In genomic region chr2:71313-72035, GRCh38 we compare ENCODE assay signal across 24 cellular contexts. TPM values are rescaled to one million over a fixed set of nuclear protein-coding genes. Genes with fewer than 3 reads are reported as not detected.
"Had no signal": no experiment of that assay in that cellular context is flagged by ENCODE, and none has a peak within 500 bp of the region (broad histone marks: within the 10 kb centered on the region; RNA-seq: fewer than 3 reads in every experiment).

No MANE protein-coding gene starts in this region.

- H3K4me2 ChIP-seq: neural progenitor cell had no signal

- H3K9me3 Mint-ChIP-seq: activated CD4-positive, alpha-beta memory T cell treated with anti-CD3 and anti-CD28 coated beads, Interleukin-2, amount 10 ng/mL, durations not matched to agents 7 days and 5 days; T-helper 1 cell treated with Interleukin-12 subunit alpha and Interleukin-12 subunit beta and Interleukin-4 antibody, amounts not matched to agents 30 μg/mL and 1 μg/mL, for 36 hours had no signal

- H3K36me3 Mint-ChIP-seq: naive B cell; neural progenitor cell; stimulated activated naive B cell treated with anti-CD40 and anti-IgM and Interleukin-4, amounts not matched to agents 10 μg/mL and 1 μg/mL and 100 μg/mL, for 72 hours had no signal

- H3K9me3 ChIP-seq: colonic mucosa, gastroesophageal sphincter had no signal

- H3K4me1 ChIP-seq: gastroesophageal sphincter, heart right ventricle, neural progenitor cell had no signal

- H3K4me3 ChIP-seq: cardiac muscle cell, colonic mucosa, gastroesophageal sphincter, heart right ventricle, lung, neural progenitor cell had no signal

- H3K4me3 Mint-ChIP-seq: activated CD4-positive, alpha-beta memory T cell treated with anti-CD3 and anti-CD28 coated beads, Interleukin-2, amount 10 ng/mL, durations not matched to agents 7 days and 5 days; activated CD4-positive, alpha-beta T cell treated with anti-CD3 and anti-CD28 coated beads for 36 hours; activated T-cell treated with anti-CD3 and anti-CD28 coated beads, Interleukin-2, amount 50 U/mL, for 4 hours; naive B cell; neural progenitor cell; stimulated activated naive B cell treated with anti-CD40 and anti-IgM and Interleukin-4, amounts not matched to agents 10 μg/mL and 1 μg/mL and 100 μg/mL, for 72 hours; T-helper 1 cell treated with Interleukin-12 subunit alpha and Interleukin-12 subunit beta and Interleukin-4 antibody, amounts not matched to agents 30 μg/mL and 1 μg/mL, for 36 hours had no signal

- H3K9ac ChIP-seq: neural progenitor cell had no signal

- H3K27me3 ChIP-seq: cardiac muscle cell, colonic mucosa, gastroesophageal sphincter, neural progenitor cell had no signal

- DNase-seq: activated CD4-positive, alpha-beta memory T cell treated with anti-CD3 and anti-CD28 coated beads, Interleukin-2, amount 10 ng/mL, durations not matched to agents 7 days and 5 days; activated CD4-positive, alpha-beta T cell treated with anti-CD3 and anti-CD28 coated beads for 36 hours; activated effector memory CD4-positive, alpha-beta T cell treated with Interleukin-2 at 50 U/mL for 16 hours; activated naive CD4-positive, alpha-beta T cell treated with anti-CD3 and anti-CD28 coated beads, Interleukin-2, amount 50 U/mL, for 16 hours; activated T-cell treated with anti-CD3 and anti-CD28 coated beads, Interleukin-2, amount 50 U/mL, for 4 hours; colonic mucosa; effector CD4-positive, alpha-beta T cell; heart right ventricle; naive B cell; retina; stimulated activated CD4-positive, alpha-beta T cell treated with anti-CD3 and anti-CD28 coated beads, Interleukin-15, amount 100 ng/mL, for 24 hours; stimulated activated CD4-positive, alpha-beta T cell treated with anti-CD3 and anti-CD28 coated beads, Interleukin-4, amount 100 ng/mL, for 1 hour; stimulated activated naive B cell treated with anti-CD40 and anti-IgM and Interleukin-4, amounts not matched to agents 10 μg/mL and 1 μg/mL and 100 μg/mL, for 72 hours; substantia nigra; trophoblast cell had no signal

- H2AFZ ChIP-seq: neural progenitor cell had no signal

- FAIRE-seq: astrocyte, endothelial cell of umbilical vein had no signal

- H3K27ac Mint-ChIP-seq: activated CD4-positive, alpha-beta memory T cell treated with anti-CD3 and anti-CD28 coated beads, Interleukin-2, amount 10 ng/mL, durations not matched to agents 7 days and 5 days; activated CD4-positive, alpha-beta T cell treated with anti-CD3 and anti-CD28 coated beads for 36 hours; naive B cell; neural progenitor cell; stimulated activated naive B cell treated with anti-CD40 and anti-IgM and Interleukin-4, amounts not matched to agents 10 μg/mL and 1 μg/mL and 100 μg/mL, for 72 hours; T-helper 1 cell treated with Interleukin-12 subunit alpha and Interleukin-12 subunit beta and Interleukin-4 antibody, amounts not matched to agents 30 μg/mL and 1 μg/mL, for 36 hours had no signal

- H3K27ac ChIP-seq: cardiac muscle cell, colonic mucosa, gastroesophageal sphincter, heart right ventricle, neural progenitor cell had no signal

- H3K27me3 Mint-ChIP-seq: activated CD4-positive, alpha-beta memory T cell treated with anti-CD3 and anti-CD28 coated beads, Interleukin-2, amount 10 ng/mL, durations not matched to agents 7 days and 5 days had no signal

- ATAC-seq: activated CD4-positive, alpha-beta T cell treated with anti-CD3 and anti-CD28 coated beads for 36 hours; activated T-cell treated with anti-CD3 and anti-CD28 coated beads, Interleukin-2, amount 50 U/mL, for 4 hours; gastroesophageal sphincter; heart right ventricle; SK-N-SH treated with all-trans-retinoic acid at 6 μM for 48 hours; stimulated activated naive B cell treated with anti-CD40 and anti-IgM and Interleukin-4, amounts not matched to agents 10 μg/mL and 1 μg/mL and 100 μg/mL, for 72 hours had no signal

- H3K4me1 Mint-ChIP-seq: activated CD4-positive, alpha-beta memory T cell treated with anti-CD3 and anti-CD28 coated beads, Interleukin-2, amount 10 ng/mL, durations not matched to agents 7 days and 5 days; activated CD4-positive, alpha-beta T cell treated with anti-CD3 and anti-CD28 coated beads for 36 hours; naive B cell; stimulated activated naive B cell treated with anti-CD40 and anti-IgM and Interleukin-4, amounts not matched to agents 10 μg/mL and 1 μg/mL and 100 μg/mL, for 72 hours had no signal

- H3K36me3 ChIP-seq: cardiac muscle cell, colonic mucosa, gastroesophageal sphincter, heart right ventricle, neural progenitor cell had no signal

RNA-seq across cellular contexts. Expression of gene FAM110C, which starts 25.2 kb away (rescaled TPM):
- total RNA-seq: endothelial cell of umbilical vein, osteocyte had no signal
- polyA plus RNA-seq: endothelial cell of umbilical vein had no signal
